Comparison of ENCODE assay signal across 20 cellular contexts in genomic region chr6:125259354-125259736, GRCh38. TPM values are rescaled to one million over a fixed set of nuclear protein-coding genes. Genes with fewer than 3 reads are reported as not detected.
A peak's percentile ranks its signal among the peaks of the same experiment; 100 is the strongest.
DNase-seq lines count a peak whose midpoint lies in the region; ATAC-seq, FAIRE-seq and TF ChIP-seq lines count a peak whose summit lies in the region.
"Had no signal": no experiment of that assay in that cellular context is flagged by ENCODE, and none has a peak within 500 bp of the region (broad histone marks: within the 10 kb centered on the region; RNA-seq: fewer than 3 reads in every experiment).

No MANE protein-coding gene starts in this region.

- H3K9me3 ChIP-seq in SK-N-SH: no peaks in the 10 kb centered on the region
- H3K9me3 ChIP-seq in esophagus muscularis mucosa: no peaks in the 10 kb centered on the region
- no peaks in the 10 kb centered on the region for H3K9me3 ChIP-seq in T-helper 17 cell (ENCODE audit: control insufficient read depth, low read length, poor library complexity, severe bottlenecking)
- no peaks in the 10 kb centered on the region for H3K9me3 ChIP-seq in HepG2 (ENCODE audit: low read length)
- H3K9me3 ChIP-seq: BE2C had no signal

- no peak overlapping the region for H3K27ac ChIP-seq in SK-N-SH (ENCODE audit: low read depth in 2 of 2, low read length in 1 of 2)
- peak overlapping the region; percentile 19 for H3K27ac ChIP-seq in epithelial cell of prostate
- H3K27ac ChIP-seq in esophagus muscularis mucosa (replicated peaks in 1 of 4): no peak overlapping the region
- no peak overlapping the region for H3K27ac ChIP-seq in HepG2 (ENCODE audit: extremely low read length, insufficient read depth, low read length)
- H3K27ac ChIP-seq: RWPE1, SK-N-MC had no signal

- peaks cover 51% of the 10 kb centered on the region for H3K4me1 Mint-ChIP-seq in HFFc6 (ENCODE audit: low read depth)
- H3K4me1 Mint-ChIP-seq in T-helper 17 cell: no peaks in the 10 kb centered on the region
- H3K4me1 Mint-ChIP-seq: CD4-positive, CD25-positive, alpha-beta regulatory T cell had no signal

- TF ChIP-seq CTCF in HFFc6 (IDR thresholded peaks at IDR 0.05) (no peak), SK-N-SH (IDR thresholded peaks at IDR 0.05) (no peak), esophagus muscularis mucosa (IDR thresholded peaks at IDR 0.05) (no peak), HepG2 (CRISPR knock-in tag; IDR thresholded peaks at IDR 0.05) (no peak)

- H3K4me3 ChIP-seq in SK-N-SH (ENCODE audit: low read depth in 2 of 2, low read length in 1 of 2) (no peak overlapping the region), esophagus muscularis mucosa (no peak overlapping the region), HepG2 (replicated peaks in 1 of 3; ENCODE audit: insufficient read depth in 1 of 3, low read depth in 2 of 3, low read length in 3 of 3) (no peak overlapping the region)
- H3K4me3 ChIP-seq: SK-N-MC had no signal

- H3K9me3 Mint-ChIP-seq in HFFc6: peaks cover 6% of the 10 kb centered on the region; the same call in 1 of the 2 replicates
- H3K9me3 Mint-ChIP-seq: CD4-positive, CD25-positive, alpha-beta regulatory T cell; H9 had no signal

- H3K4me2 ChIP-seq in SK-N-SH (peak overlapping the region; percentile 23; the same call in 1 of the 2 replicates), HepG2 (ENCODE audit: low read depth, low read length) (no peak overlapping the region)

- H3K4me3 Mint-ChIP-seq in HFFc6: peak overlapping the region; percentile 46; the same call in 1 of the 2 replicates
- H3K4me3 Mint-ChIP-seq in T-helper 17 cell: no peak overlapping the region
- H3K4me3 Mint-ChIP-seq: CD4-positive, CD25-positive, alpha-beta regulatory T cell; H9 had no signal

- H2AFZ ChIP-seq in SK-N-SH (ENCODE audit: low read depth): no peak overlapping the region
- no peak overlapping the region for H2AFZ ChIP-seq in HepG2 (ENCODE audit: low read length)

- ATAC-seq in T-helper 17 cell: no peak
- ATAC-seq in HepG2: no peak

- H3K9ac ChIP-seq in SK-N-SH: no peak overlapping the region
- no peak overlapping the region for H3K9ac ChIP-seq in HepG2 (ENCODE audit: insufficient read depth, low read depth, low read length)

- TF ChIP-seq EP300 in SK-N-SH (IDR thresholded peaks at IDR 0.05; ENCODE audit: borderline replicate concordance in 1 of 2, low read depth in 1 of 2, low read length in 1 of 2): no peak
- no peak for TF ChIP-seq EP300 in esophagus muscularis mucosa (IDR thresholded peaks at IDR 0.05)
- no peak for TF ChIP-seq EP300 in HepG2 (IDR thresholded peaks at IDR 0.05; ENCODE audit: low read depth in 2 of 2, low read length in 2 of 2)
- TF ChIP-seq EP300 in HepG2 (CRISPR knock-in tag; IDR thresholded peaks at IDR 0.05; ENCODE audit: borderline replicate concordance): no peak

- intact Hi-C loops in esophagus muscularis mucosa (cut with DNase I): no loop called here
- intact Hi-C loops in HepG2 (cut with micrococcal nuclease; ENCODE audit: unreplicated experiment): no loop called here

- H3K36me3 Mint-ChIP-seq in HFFc6 (ENCODE audit: low read depth): peaks cover 10% of the 10 kb centered on the region; the same call in 1 of the 2 replicates
- H3K36me3 Mint-ChIP-seq in T-helper 17 cell (ENCODE audit: low read depth): no peaks in the 10 kb centered on the region
- H3K36me3 Mint-ChIP-seq: CD4-positive, CD25-positive, alpha-beta regulatory T cell had no signal

- H3K9me2 ChIP-seq in SK-N-SH: no peaks in the 10 kb centered on the region

- POLR2A ChIA-PET in SK-N-SH (lab: Yijun Ruan, JAX) (no interaction called here), HepG2 (lab: Yijun Ruan, JAX) (no interaction called here)

- TF ChIP-seq RAD21 in SK-N-SH (IDR thresholded peaks at IDR 0.05; ENCODE audit: low read length): no peak
- TF ChIP-seq RAD21 in HepG2 (CRISPR knock-in tag; IDR thresholded peaks at IDR 0.05): no peak

- TF ChIP-seq POLR2A in esophagus muscularis mucosa (IDR thresholded peaks at IDR 0.05; ENCODE audit: low read depth): no peak
- no peak for TF ChIP-seq POLR2A in HepG2 (IDR thresholded peaks at IDR 0.05; ENCODE audit: insufficient read depth in 1 of 2, low read depth in 2 of 2, low read length in 2 of 2)

- DNase-seq in CD1c-positive myeloid dendritic cell (ENCODE audit: extremely low spot score) (peak; percentile 53), HFFc6 (peak; percentile 27), SK-N-SH (no peak), epithelial cell of prostate (ENCODE audit: low read depth, low spot score) (no peak), esophagus muscularis mucosa (ENCODE audit: extremely low spot score) (no peak), T-helper 17 cell (no peak), HepG2 (ENCODE audit: low spot score) (no peak)
- DNase-seq: BE2C; CD4-positive, CD25-positive, alpha-beta regulatory T cell; H9; NCI-H1105; NCI-H2029 treated with DMSO at 0.1 percent for 48 hours; NCI-H2171; NCI-H345; NCI-H524; SHP77 treated with DMSO at 0.1 percent for 48 hours; T-helper 1 cell; T-helper 9 cell had no signal

- H3K27ac Mint-ChIP-seq in HFFc6 (peak overlapping the region; percentile 4; the same call in 1 of the 2 replicates), T-helper 17 cell (no peak overlapping the region)
- H3K27ac Mint-ChIP-seq: CD4-positive, CD25-positive, alpha-beta regulatory T cell; H9 had no signal

- H4K20me1 ChIP-seq in SK-N-SH (ENCODE audit: insufficient read depth): no peaks in the 10 kb centered on the region
- H4K20me1 ChIP-seq in HepG2 (ENCODE audit: insufficient read depth, low read length): no peaks in the 10 kb centered on the region

- no peaks in the 10 kb centered on the region; a peak in 1 of 4 replicates for H3K4me1 ChIP-seq in SK-N-SH (ENCODE audit: control insufficient read depth in 1 of 2, insufficient read depth in 2 of 2, low read depth in 1 of 2, low read length in 1 of 2)
- peaks cover 0 to 13% (median 3%) of the 10 kb centered on the region in 4 donors for H3K4me1 ChIP-seq in esophagus muscularis mucosa
- H3K4me1 ChIP-seq in HepG2 (ENCODE audit: insufficient read depth, low read length): no peaks in the 10 kb centered on the region
- H3K4me1 ChIP-seq: BE2C had no signal

- 23% methylated on average over 2 of the region's 2 CpGs for WGBS in SK-N-SH (ENCODE audit: low lambda C conversion rate)
- WGBS in esophagus muscularis mucosa: 89% methylated on average over 2 of the region's 2 CpGs
- WGBS in HepG2 (ENCODE audit: low lambda C conversion rate): 6% methylated on average over 2 of the region's 2 CpGs

- H3K27me3 ChIP-seq in SK-N-SH (ENCODE audit: insufficient read depth) (no peaks in the 10 kb centered on the region), esophagus muscularis mucosa (no peaks in the 10 kb centered on the region), HepG2 (ENCODE audit: control insufficient read depth in 1 of 2, insufficient read depth in 2 of 2, low read length in 2 of 2) (no peaks in the 10 kb centered on the region)
- H3K27me3 ChIP-seq: BE2C had no signal

- no peaks in the 10 kb centered on the region for H3K36me3 ChIP-seq in SK-N-SH (replicated peaks in 1 of 2; ENCODE audit: control insufficient read depth in 1 of 2, insufficient read depth in 2 of 2, low read length in 1 of 2)
- H3K36me3 ChIP-seq in esophagus muscularis mucosa: no peaks in the 10 kb centered on the region
- H3K36me3 ChIP-seq in HepG2 (replicated peaks in 1 of 2; ENCODE audit: control insufficient read depth in 1 of 2, insufficient read depth in 2 of 2, low read length in 2 of 2): no peaks in the 10 kb centered on the region
- H3K36me3 ChIP-seq: BE2C had no signal

- H3K27me3 Mint-ChIP-seq in HFFc6 (ENCODE audit: insufficient read depth): no peaks in the 10 kb centered on the region
- H3K27me3 Mint-ChIP-seq in T-helper 17 cell: no peaks in the 10 kb centered on the region

- no peak for FAIRE-seq in HepG2 (lab: Jason Lieb, UNC)

- no peaks in the 10 kb centered on the region for H3F3A ChIP-seq in SK-N-SH (replicated peaks; ENCODE audit: insufficient read depth)

- CTCF ChIA-PET in SK-N-SH (lab: Yijun Ruan, JAX): interaction anchor here (0.7 kb wide), 1 partner anchor 48 kb away, joined by 3 read pairs; no protein-coding TSS in a partner anchor
- CTCF ChIA-PET in HepG2 (lab: Yijun Ruan, JAX; ENCODE audit: low intra/inter-chr PET ratio, low total read pairs): no interaction called here

- BruUV-seq in HepG2 (replicated peaks; lab: Mats Ljungman, UMichigan): no TSS peak

- in situ Hi-C loops in HepG2 (cut with HindIII; ENCODE audit: extremely low pct_ligation_motif_present, low pct_unique_long_range_greater_than_20kb): no loop called here

- H3K79me2 ChIP-seq in SK-N-SH (ENCODE audit: insufficient read depth): no peaks in the 10 kb centered on the region
- no peaks in the 10 kb centered on the region for H3K79me2 ChIP-seq in HepG2 (ENCODE audit: insufficient read depth, low read length)

RNA-seq across cellular contexts. Expression of gene HDDC2, which starts 42.4 kb away (rescaled TPM):
- 10 to 100 TPM; 50.0 to 59.3 (median 57.8) TPM for total RNA-seq in HFFc6 (2021; fragmentation: NEBNext Ultra II Directional; extraction: Animal tissue kit (Norgen Biotek cat#: 25700))
- polyA plus RNA-seq in SK-N-SH (2012; rRNA removed) (80.2 and 85.5 TPM in 2 replicates), HepG2 (2011; rRNA removed) (67.3 and 76.7 TPM in 2 replicates)
- 89.1 and 111 TPM in 2 replicates for polyA plus RNA-seq in SK-N-SH (2012; cell fraction: cytosol; rRNA removed)
- polyA plus RNA-seq in SK-N-SH (2012; cell fraction: nucleus; rRNA removed): 26.3 and 31.3 TPM in 2 replicates
- total RNA-seq in esophagus muscularis mucosa (10 to 100 TPM; 29.6 to 47.7 (median 38.4) TPM), T-helper 17 cell (10 to 100 TPM; 22.1 to 33.1 TPM), HepG2 (2016; rRNA removed; fragmentation: Illumina TruSeq; extraction: Trizol) (78.7 and 90.7 TPM in 2 replicates)
- 88.3 and 123 TPM in 2 replicates for total RNA-seq in HepG2 (2016; cell fraction: cytosol; rRNA removed; fragmentation: Illumina TruSeq; extraction: Trizol; ENCODE audit: low read depth)
- total RNA-seq in HepG2 (2016; cell fraction: insoluble cytoplasmic fraction; rRNA removed; fragmentation: Illumina TruSeq; extraction: Trizol): 78.6 and 90.1 TPM in 2 replicates
- 109 and 116 TPM in 2 replicates for total RNA-seq in HepG2 (2016; cell fraction: membrane; rRNA removed; fragmentation: Illumina TruSeq; extraction: Trizol)
- 36.7 and 41.9 TPM in 2 replicates for total RNA-seq in HepG2 (2016; cell fraction: nucleus; rRNA removed; fragmentation: Illumina TruSeq; extraction: Trizol)
- 67.0 and 70.1 TPM in 2 replicates for polyA plus RNA-seq in HepG2 (2011; cell fraction: cytosol; rRNA removed)
- polyA plus RNA-seq in HepG2 (2011; cell fraction: nucleus; rRNA removed): 28.7 and 34.1 TPM in 2 replicates
- 43.8 and 65.4 TPM in 2 replicates for polyA plus RNA-seq in HepG2 (2012)
- polyA plus RNA-seq in HepG2 (2016; cell fraction: cytosol; fragmentation: Illumina TruSeq; extraction: Trizol; ENCODE audit: low read depth): 157 and 182 TPM in 2 replicates
- 117 and 122 TPM in 2 replicates for polyA plus RNA-seq in HepG2 (2016; cell fraction: insoluble cytoplasmic fraction; fragmentation: Illumina TruSeq; extraction: Trizol; ENCODE audit: low read depth)
- polyA plus RNA-seq in HepG2 (2016; cell fraction: membrane; fragmentation: Illumina TruSeq; extraction: Trizol; ENCODE audit: low read depth): 128 and 148 TPM in 2 replicates
- 66.5 and 70.9 TPM in 2 replicates for polyA plus RNA-seq in HepG2 (2016; cell fraction: nucleus; fragmentation: Illumina TruSeq; extraction: Trizol; ENCODE audit: insufficient read depth, low read depth)
- polyA minus RNA-seq in HepG2 (2011; rRNA and poly(A)+ RNA removed; ENCODE audit: low replicate concordance): 17.2 and 19.5 TPM in 2 replicates
- polyA minus RNA-seq in HepG2 (2011; cell fraction: cytosol; rRNA and poly(A)+ RNA removed): 16.6 and 17.1 TPM in 2 replicates
- polyA minus RNA-seq in HepG2 (2011; cell fraction: nucleus; rRNA and poly(A)+ RNA removed): 43.1 and 51.2 TPM in 2 replicates

Comparison
In these comparisons a context has a peak if more than half of its experiments do, and no peak if none do; other contexts are left out.
1. DNase-seq: peak in CD1c-positive myeloid dendritic cell (single experiment) and HFFc6 (single experiment); none in SK-N-SH (single experiment), epithelial cell of prostate (single experiment), esophagus muscularis mucosa (single experiment), T-helper 17 cell (0 of 3) and HepG2 (single experiment).